1 cellular context compared by ENCODE assay signal in genomic region chr2:33197198-33197938, GRCh38.
TF ChIP-seq lines count a peak whose summit lies in the region.

No MANE protein-coding gene starts in this region.

TF ChIP-seq in HepG2, 621 proteins besides CTCF, POLR2A, EP300 and RAD21 (continued from another document and continues in another):
- TF ChIP-seq SRSF9 (IDR thresholded peaks at IDR 0.05; ENCODE audit: borderline replicate concordance, insufficient read depth, low read depth, low read length, poor library complexity, severe bottlenecking) (no peak), ZNF275 (CRISPR knock-in tag; IDR thresholded peaks at IDR 0.05; ENCODE audit: borderline replicate concordance) (no peak), ZNF879 (CRISPR knock-in tag; IDR thresholded peaks at IDR 0.05) (no peak), KLF16 (CRISPR knock-in tag; IDR thresholded peaks at IDR 0.05) (peak in 1 of 2 experiments; percentile 66; a peak in 2 of 4 replicates), YEATS4 (CRISPR knock-in tag; IDR thresholded peaks at IDR 0.05; ENCODE audit: borderline replicate concordance) (no peak), JUNB (CRISPR knock-in tag; IDR thresholded peaks at IDR 0.05; ENCODE audit: borderline replicate concordance) (no peak), ZNF484 (CRISPR knock-in tag; IDR thresholded peaks at IDR 0.05; ENCODE audit: borderline replicate concordance, low read depth) (no peak), NR0B2 (CRISPR knock-in tag; IDR thresholded peaks at IDR 0.05) (no peak), ZNF30 (CRISPR knock-in tag; IDR thresholded peaks at IDR 0.05) (no peak), SALL1 (CRISPR knock-in tag; IDR thresholded peaks at IDR 0.05) (peak; percentile 87), SIN3B (IDR thresholded peaks at IDR 0.05; ENCODE audit: low read length) (no peak), ZBTB43 (CRISPR knock-in tag; conservative IDR thresholded peaks at IDR 0.05) (no peak), CBX2 (IDR thresholded peaks at IDR 0.05; ENCODE audit: low read depth, low read length) (no peak), CBX2 (CRISPR knock-in tag; IDR thresholded peaks at IDR 0.05; ENCODE audit: low read depth) (no peak), ZFP36 (IDR thresholded peaks at IDR 0.05; ENCODE audit: borderline replicate concordance, low read depth, low read length, partially characterized antibody) (no peak), FOXO4 (CRISPR knock-in tag; conservative IDR thresholded peaks at IDR 0.05) (no peak), MTF2 (CRISPR knock-in tag; IDR thresholded peaks at IDR 0.05; ENCODE audit: borderline replicate concordance) (no peak), SMYD3 (CRISPR knock-in tag; IDR thresholded peaks at IDR 0.05) (no peak), FOXM1 (CRISPR knock-in tag; IDR thresholded peaks at IDR 0.05) (no peak), ZNF546 (CRISPR knock-in tag; conservative IDR thresholded peaks at IDR 0.05) (no peak), MTA1 (CRISPR knock-in tag; IDR thresholded peaks at IDR 0.05; ENCODE audit: borderline replicate concordance) (no peak), PRPF4 (IDR thresholded peaks at IDR 0.05; ENCODE audit: low read depth, low read length, poor library complexity, severe bottlenecking) (no peak), SPEN (CRISPR knock-in tag; IDR thresholded peaks at IDR 0.05; ENCODE audit: low read depth) (peak; percentile 28; the same call in 1 of the 2 replicates), NBN (conservative IDR thresholded peaks at IDR 0.05) (no peak), TBX2 (CRISPR knock-in tag; IDR thresholded peaks at IDR 0.05; ENCODE audit: borderline replicate concordance) (no peak), ZNF136 (CRISPR knock-in tag; IDR thresholded peaks at IDR 0.05; ENCODE audit: low read depth) (no peak), ZNF570 (CRISPR knock-in tag; IDR thresholded peaks at IDR 0.05; ENCODE audit: borderline replicate concordance) (no peak), KAT8 (CRISPR knock-in tag; IDR thresholded peaks at IDR 0.05) (peak; percentile 50; the same call in 1 of the 2 replicates), MBD4 (IDR thresholded peaks at IDR 0.05; ENCODE audit: borderline replicate concordance, low read length) (no peak; the same call in 1 of the 2 replicates), ZKSCAN8 (CRISPR knock-in tag; IDR thresholded peaks at IDR 0.05; ENCODE audit: borderline replicate concordance) (peak; percentile 52; the same call in 1 of the 2 replicates), PITX1 (CRISPR knock-in tag; IDR thresholded peaks at IDR 0.05) (peak; percentile 46; the same call in 1 of the 2 replicates), ZNF749 (CRISPR knock-in tag; IDR thresholded peaks at IDR 0.05; ENCODE audit: borderline replicate concordance) (no peak), SAFB2 (CRISPR knock-in tag; IDR thresholded peaks at IDR 0.05; ENCODE audit: borderline replicate concordance, low read depth) (no peak), MATR3 (CRISPR knock-in tag; IDR thresholded peaks at IDR 0.05) (no peak), ZNF205 (CRISPR knock-in tag; IDR thresholded peaks at IDR 0.05) (no peak), PAWR (CRISPR knock-in tag; IDR thresholded peaks at IDR 0.05; ENCODE audit: borderline replicate concordance) (no peak), ZNF777 (CRISPR knock-in tag; IDR thresholded peaks at IDR 0.05) (no peak), MTERF4 (CRISPR knock-in tag; IDR thresholded peaks at IDR 0.05) (no peak), ERF (CRISPR knock-in tag; IDR thresholded peaks at IDR 0.05) (peak; percentile 35; the same call in 1 of the 2 replicates), ZNF776 (CRISPR knock-in tag; IDR thresholded peaks at IDR 0.05) (no peak), SOX13 (IDR thresholded peaks at IDR 0.05) (no peak), SOX13 (CRISPR knock-in tag; conservative IDR thresholded peaks at IDR 0.05 in 1 of 2, IDR thresholded peaks at IDR 0.05 in 1 of 2) (peak in 1 of 2 experiments; percentile 86; a peak in 2 of 4 replicates), ZNF367 (CRISPR knock-in tag; IDR thresholded peaks at IDR 0.05; ENCODE audit: borderline replicate concordance) (no peak), ETS1 (CRISPR knock-in tag; IDR thresholded peaks at IDR 0.05) (no peak), ZC3H13 (CRISPR knock-in tag; IDR thresholded peaks at IDR 0.05) (no peak), ZNF142 (CRISPR knock-in tag; IDR thresholded peaks at IDR 0.05) (no peak), ZSCAN9 (CRISPR knock-in tag; IDR thresholded peaks at IDR 0.05; ENCODE audit: borderline replicate concordance) (no peak), EHMT2 (IDR thresholded peaks at IDR 0.05; ENCODE audit: borderline replicate concordance, low read depth, low read length) (no peak; the same call in 1 of the 2 replicates), SALL2 (CRISPR knock-in tag; IDR thresholded peaks at IDR 0.05) (no peak)
- TF ChIP-seq, protein P1, sequence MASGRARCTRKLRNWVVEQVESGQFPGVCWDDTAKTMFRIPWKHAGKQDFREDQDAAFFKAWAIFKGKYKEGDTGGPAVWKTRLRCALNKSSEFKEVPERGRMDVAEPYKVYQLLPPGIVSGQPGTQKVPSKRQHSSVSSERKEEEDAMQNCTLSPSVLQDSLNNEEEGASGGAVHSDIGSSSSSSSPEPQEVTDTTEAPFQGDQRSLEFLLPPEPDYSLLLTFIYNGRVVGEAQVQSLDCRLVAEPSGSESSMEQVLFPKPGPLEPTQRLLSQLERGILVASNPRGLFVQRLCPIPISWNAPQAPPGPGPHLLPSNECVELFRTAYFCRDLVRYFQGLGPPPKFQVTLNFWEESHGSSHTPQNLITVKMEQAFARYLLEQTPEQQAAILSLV (CRISPR knock-in tag; IDR thresholded peaks at IDR 0.05; ENCODE audit: borderline replicate concordance) = no peak
- TF ChIP-seq, protein P2, sequence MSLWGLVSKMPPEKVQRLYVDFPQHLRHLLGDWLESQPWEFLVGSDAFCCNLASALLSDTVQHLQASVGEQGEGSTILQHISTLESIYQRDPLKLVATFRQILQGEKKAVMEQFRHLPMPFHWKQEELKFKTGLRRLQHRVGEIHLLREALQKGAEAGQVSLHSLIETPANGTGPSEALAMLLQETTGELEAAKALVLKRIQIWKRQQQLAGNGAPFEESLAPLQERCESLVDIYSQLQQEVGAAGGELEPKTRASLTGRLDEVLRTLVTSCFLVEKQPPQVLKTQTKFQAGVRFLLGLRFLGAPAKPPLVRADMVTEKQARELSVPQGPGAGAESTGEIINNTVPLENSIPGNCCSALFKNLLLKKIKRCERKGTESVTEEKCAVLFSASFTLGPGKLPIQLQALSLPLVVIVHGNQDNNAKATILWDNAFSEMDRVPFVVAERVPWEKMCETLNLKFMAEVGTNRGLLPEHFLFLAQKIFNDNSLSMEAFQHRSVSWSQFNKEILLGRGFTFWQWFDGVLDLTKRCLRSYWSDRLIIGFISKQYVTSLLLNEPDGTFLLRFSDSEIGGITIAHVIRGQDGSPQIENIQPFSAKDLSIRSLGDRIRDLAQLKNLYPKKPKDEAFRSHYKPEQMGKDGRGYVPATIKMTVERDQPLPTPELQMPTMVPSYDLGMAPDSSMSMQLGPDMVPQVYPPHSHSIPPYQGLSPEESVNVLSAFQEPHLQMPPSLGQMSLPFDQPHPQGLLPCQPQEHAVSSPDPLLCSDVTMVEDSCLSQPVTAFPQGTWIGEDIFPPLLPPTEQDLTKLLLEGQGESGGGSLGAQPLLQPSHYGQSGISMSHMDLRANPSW (CRISPR knock-in tag; IDR thresholded peaks at IDR 0.05; ENCODE audit: borderline replicate concordance) = 0 out of 2 replicates have a peak, but pooled peaks have one; percentile 23
- TF ChIP-seq, protein P3, sequence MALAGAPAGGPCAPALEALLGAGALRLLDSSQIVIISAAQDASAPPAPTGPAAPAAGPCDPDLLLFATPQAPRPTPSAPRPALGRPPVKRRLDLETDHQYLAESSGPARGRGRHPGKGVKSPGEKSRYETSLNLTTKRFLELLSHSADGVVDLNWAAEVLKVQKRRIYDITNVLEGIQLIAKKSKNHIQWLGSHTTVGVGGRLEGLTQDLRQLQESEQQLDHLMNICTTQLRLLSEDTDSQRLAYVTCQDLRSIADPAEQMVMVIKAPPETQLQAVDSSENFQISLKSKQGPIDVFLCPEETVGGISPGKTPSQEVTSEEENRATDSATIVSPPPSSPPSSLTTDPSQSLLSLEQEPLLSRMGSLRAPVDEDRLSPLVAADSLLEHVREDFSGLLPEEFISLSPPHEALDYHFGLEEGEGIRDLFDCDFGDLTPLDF (CRISPR knock-in tag; IDR thresholded peaks at IDR 0.05) = no peak
